Comparison of ENCODE assay signal across 1 cellular context in the genomic region with DNA sequence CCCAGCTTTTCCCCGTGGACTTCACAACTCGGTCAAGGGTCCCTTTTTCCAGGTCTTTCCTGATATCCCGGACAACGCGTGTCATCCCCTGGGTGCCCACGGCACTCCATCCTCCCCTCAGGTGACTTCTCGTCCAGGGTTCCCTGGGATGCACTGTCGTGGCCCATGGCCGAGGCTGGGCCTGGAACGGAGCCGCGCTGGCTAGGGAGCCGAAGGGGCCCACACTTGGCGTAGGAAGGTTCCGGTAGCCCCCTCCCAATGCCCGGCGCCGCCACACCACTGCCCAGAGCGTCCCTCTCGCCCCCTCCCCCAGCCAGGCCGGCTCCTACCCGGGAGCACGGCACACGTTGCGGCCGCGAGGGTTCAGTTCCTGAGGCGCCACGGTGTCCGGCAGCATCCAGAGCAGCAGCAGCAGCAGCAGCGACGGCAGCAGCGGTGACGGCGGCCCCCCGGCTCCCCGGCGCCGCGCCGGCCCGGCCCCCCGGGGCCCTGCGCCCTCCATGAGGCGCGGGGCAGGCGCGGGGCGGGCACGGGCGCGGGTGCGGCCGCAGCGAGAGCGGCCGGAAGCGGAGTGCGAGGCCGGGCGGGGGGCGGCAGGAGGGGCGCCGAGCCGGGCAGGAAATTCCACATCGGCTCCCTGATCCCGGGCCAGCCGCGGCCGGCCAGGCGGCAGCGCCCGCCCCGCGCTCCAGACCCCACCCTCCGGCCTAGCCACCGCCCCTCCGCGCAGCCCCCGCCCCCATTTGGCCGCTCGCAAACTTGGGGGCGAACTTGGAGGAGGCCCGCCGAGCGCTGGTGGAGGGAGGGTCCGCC.
TF ChIP-seq lines count a peak whose summit lies in the region.

SCARF2 (minus strand) TSS at position 573 of the 813 bp plus-strand sequence; CDS start at position 502, 71 bp downstream.

TF ChIP-seq in HepG2, 621 proteins besides CTCF, POLR2A, EP300 and RAD21 (continued from another document and continues in another):
- TF ChIP-seq ZNF18 (CRISPR knock-in tag; IDR thresholded peaks at IDR 0.05; ENCODE audit: insufficient replicate concordance), result peak; percentile 31
- 0 out of 2 replicates have a peak, but pooled peaks have one; percentile 8 for TF ChIP-seq BRCA1 (CRISPR knock-in tag; IDR thresholded peaks at IDR 0.05)
- 0 out of 2 replicates have a peak, but pooled peaks have one; percentile 13 for TF ChIP-seq SALL1 (CRISPR knock-in tag; IDR thresholded peaks at IDR 0.05)
- TF ChIP-seq, protein P1, sequence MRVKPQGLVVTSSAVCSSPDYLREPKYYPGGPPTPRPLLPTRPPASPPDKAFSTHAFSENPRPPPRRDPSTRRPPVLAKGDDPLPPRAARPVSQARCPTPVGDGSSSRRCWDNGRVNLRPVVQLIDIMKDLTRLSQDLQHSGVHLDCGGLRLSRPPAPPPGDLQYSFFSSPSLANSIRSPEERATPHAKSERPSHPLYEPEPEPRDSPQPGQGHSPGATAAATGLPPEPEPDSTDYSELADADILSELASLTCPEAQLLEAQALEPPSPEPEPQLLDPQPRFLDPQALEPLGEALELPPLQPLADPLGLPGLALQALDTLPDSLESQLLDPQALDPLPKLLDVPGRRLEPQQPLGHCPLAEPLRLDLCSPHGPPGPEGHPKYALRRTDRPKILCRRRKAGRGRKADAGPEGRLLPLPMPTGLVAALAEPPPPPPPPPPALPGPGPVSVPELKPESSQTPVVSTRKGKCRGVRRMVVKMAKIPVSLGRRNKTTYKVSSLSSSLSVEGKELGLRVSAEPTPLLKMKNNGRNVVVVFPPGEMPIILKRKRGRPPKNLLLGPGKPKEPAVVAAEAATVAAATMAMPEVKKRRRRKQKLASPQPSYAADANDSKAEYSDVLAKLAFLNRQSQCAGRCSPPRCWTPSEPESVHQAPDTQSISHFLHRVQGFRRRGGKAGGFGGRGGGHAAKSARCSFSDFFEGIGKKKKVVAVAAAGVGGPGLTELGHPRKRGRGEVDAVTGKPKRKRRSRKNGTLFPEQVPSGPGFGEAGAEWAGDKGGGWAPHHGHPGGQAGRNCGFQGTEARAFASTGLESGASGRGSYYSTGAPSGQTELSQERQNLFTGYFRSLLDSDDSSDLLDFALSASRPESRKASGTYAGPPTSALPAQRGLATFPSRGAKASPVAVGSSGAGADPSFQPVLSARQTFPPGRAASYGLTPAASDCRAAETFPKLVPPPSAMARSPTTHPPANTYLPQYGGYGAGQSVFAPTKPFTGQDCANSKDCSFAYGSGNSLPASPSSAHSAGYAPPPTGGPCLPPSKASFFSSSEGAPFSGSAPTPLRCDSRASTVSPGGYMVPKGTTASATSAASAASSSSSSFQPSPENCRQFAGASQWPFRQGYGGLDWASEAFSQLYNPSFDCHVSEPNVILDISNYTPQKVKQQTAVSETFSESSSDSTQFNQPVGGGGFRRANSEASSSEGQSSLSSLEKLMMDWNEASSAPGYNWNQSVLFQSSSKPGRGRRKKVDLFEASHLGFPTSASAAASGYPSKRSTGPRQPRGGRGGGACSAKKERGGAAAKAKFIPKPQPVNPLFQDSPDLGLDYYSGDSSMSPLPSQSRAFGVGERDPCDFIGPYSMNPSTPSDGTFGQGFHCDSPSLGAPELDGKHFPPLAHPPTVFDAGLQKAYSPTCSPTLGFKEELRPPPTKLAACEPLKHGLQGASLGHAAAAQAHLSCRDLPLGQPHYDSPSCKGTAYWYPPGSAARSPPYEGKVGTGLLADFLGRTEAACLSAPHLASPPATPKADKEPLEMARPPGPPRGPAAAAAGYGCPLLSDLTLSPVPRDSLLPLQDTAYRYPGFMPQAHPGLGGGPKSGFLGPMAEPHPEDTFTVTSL (CRISPR knock-in tag; IDR thresholded peaks at IDR 0.05; ENCODE audit: borderline replicate concordance), result no peak
- TF ChIP-seq ZNF460 (CRISPR knock-in tag; IDR thresholded peaks at IDR 0.05; ENCODE audit: borderline replicate concordance), result no peak
- TF ChIP-seq ZZZ3 (CRISPR knock-in tag; IDR thresholded peaks at IDR 0.05; ENCODE audit: borderline replicate concordance), result no peak
- TF ChIP-seq HDAC2 (CRISPR knock-in tag; IDR thresholded peaks at IDR 0.05), result 0 out of 2 replicates have a peak, but pooled peaks have one; percentile 11
- TF ChIP-seq E2F2 (CRISPR knock-in tag; IDR thresholded peaks at IDR 0.05; ENCODE audit: borderline replicate concordance), result no peak
- TF ChIP-seq ZNF143 (CRISPR knock-in tag; IDR thresholded peaks at IDR 0.05), result no peak
- no peak for TF ChIP-seq ISX (CRISPR knock-in tag; conservative IDR thresholded peaks at IDR 0.05)
- TF ChIP-seq, protein P2, sequence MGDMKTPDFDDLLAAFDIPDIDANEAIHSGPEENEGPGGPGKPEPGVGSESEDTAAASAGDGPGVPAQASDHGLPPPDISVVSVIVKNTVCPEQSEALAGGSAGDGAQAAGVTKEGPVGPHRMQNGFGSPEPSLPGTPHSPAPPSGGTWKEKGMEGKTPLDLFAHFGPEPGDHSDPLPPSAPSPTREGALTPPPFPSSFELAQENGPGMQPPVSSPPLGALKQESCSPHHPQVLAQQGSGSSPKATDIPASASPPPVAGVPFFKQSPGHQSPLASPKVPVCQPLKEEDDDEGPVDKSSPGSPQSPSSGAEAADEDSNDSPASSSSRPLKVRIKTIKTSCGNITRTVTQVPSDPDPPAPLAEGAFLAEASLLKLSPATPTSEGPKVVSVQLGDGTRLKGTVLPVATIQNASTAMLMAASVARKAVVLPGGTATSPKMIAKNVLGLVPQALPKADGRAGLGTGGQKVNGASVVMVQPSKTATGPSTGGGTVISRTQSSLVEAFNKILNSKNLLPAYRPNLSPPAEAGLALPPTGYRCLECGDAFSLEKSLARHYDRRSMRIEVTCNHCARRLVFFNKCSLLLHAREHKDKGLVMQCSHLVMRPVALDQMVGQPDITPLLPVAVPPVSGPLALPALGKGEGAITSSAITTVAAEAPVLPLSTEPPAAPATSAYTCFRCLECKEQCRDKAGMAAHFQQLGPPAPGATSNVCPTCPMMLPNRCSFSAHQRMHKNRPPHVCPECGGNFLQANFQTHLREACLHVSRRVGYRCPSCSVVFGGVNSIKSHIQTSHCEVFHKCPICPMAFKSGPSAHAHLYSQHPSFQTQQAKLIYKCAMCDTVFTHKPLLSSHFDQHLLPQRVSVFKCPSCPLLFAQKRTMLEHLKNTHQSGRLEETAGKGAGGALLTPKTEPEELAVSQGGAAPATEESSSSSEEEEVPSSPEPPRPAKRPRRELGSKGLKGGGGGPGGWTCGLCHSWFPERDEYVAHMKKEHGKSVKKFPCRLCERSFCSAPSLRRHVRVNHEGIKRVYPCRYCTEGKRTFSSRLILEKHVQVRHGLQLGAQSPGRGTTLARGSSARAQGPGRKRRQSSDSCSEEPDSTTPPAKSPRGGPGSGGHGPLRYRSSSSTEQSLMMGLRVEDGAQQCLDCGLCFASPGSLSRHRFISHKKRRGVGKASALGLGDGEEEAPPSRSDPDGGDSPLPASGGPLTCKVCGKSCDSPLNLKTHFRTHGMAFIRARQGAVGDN (CRISPR knock-in tag; IDR thresholded peaks at IDR 0.05), result peak; percentile 71
- no peak for TF ChIP-seq RXRB (CRISPR knock-in tag; IDR thresholded peaks at IDR 0.05; ENCODE audit: borderline replicate concordance)
- TF ChIP-seq POGK (CRISPR knock-in tag; conservative IDR thresholded peaks at IDR 0.05), result 0 out of 2 replicates have a peak, but pooled peaks have one; percentile 27
- 0 out of 2 replicates have a peak, but pooled peaks have one; percentile 46 for TF ChIP-seq ZNF768 (CRISPR knock-in tag; IDR thresholded peaks at IDR 0.05)
- no peak for TF ChIP-seq FOXA3 (CRISPR knock-in tag; IDR thresholded peaks at IDR 0.05)
- TF ChIP-seq, protein P3, sequence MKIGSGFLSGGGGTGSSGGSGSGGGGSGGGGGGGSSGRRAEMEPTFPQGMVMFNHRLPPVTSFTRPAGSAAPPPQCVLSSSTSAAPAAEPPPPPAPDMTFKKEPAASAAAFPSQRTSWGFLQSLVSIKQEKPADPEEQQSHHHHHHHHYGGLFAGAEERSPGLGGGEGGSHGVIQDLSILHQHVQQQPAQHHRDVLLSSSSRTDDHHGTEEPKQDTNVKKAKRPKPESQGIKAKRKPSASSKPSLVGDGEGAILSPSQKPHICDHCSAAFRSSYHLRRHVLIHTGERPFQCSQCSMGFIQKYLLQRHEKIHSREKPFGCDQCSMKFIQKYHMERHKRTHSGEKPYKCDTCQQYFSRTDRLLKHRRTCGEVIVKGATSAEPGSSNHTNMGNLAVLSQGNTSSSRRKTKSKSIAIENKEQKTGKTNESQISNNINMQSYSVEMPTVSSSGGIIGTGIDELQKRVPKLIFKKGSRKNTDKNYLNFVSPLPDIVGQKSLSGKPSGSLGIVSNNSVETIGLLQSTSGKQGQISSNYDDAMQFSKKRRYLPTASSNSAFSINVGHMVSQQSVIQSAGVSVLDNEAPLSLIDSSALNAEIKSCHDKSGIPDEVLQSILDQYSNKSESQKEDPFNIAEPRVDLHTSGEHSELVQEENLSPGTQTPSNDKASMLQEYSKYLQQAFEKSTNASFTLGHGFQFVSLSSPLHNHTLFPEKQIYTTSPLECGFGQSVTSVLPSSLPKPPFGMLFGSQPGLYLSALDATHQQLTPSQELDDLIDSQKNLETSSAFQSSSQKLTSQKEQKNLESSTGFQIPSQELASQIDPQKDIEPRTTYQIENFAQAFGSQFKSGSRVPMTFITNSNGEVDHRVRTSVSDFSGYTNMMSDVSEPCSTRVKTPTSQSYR (CRISPR knock-in tag; IDR thresholded peaks at IDR 0.05; ENCODE audit: borderline replicate concordance), result peak; percentile 54; the same call in 1 of the 2 replicates
- TF ChIP-seq ZNF792 (CRISPR knock-in tag; IDR thresholded peaks at IDR 0.05), result no peak
- peak; percentile 33; the same call in 1 of the 2 replicates for TF ChIP-seq ZNF572 (CRISPR knock-in tag; IDR thresholded peaks at IDR 0.05)
- TF ChIP-seq SP140L (CRISPR knock-in tag; IDR thresholded peaks at IDR 0.05; ENCODE audit: borderline replicate concordance), result no peak
- TF ChIP-seq ZNF253 (CRISPR knock-in tag; IDR thresholded peaks at IDR 0.05; ENCODE audit: borderline replicate concordance), result 0 out of 2 replicates have a peak, but pooled peaks have one; percentile 30
- TF ChIP-seq ZFX (CRISPR knock-in tag; IDR thresholded peaks at IDR 0.05; ENCODE audit: low read depth), result peak; percentile 68
- TF ChIP-seq, protein P4, sequence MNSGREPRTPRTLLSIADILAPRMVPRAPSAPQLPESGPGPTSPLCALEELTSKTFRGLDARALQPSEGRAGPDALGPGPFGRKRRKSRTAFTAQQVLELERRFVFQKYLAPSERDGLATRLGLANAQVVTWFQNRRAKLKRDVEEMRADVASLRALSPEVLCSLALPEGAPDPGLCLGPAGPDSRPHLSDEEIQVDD (CRISPR knock-in tag; IDR thresholded peaks at IDR 0.05; ENCODE audit: borderline replicate concordance), result peak; percentile 60; the same call in 1 of the 2 replicates
- TF ChIP-seq PHF8 (CRISPR knock-in tag; IDR thresholded peaks at IDR 0.05), result peak; percentile 30; the same call in 1 of the 2 replicates
- TF ChIP-seq, protein P5, sequence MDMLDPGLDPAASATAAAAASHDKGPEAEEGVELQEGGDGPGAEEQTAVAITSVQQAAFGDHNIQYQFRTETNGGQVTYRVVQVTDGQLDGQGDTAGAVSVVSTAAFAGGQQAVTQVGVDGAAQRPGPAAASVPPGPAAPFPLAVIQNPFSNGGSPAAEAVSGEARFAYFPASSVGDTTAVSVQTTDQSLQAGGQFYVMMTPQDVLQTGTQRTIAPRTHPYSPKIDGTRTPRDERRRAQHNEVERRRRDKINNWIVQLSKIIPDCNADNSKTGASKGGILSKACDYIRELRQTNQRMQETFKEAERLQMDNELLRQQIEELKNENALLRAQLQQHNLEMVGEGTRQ (IDR thresholded peaks at IDR 0.05; ENCODE audit: low read depth, low read length), result no peak
- TF ChIP-seq, protein P5 (CRISPR knock-in tag; IDR thresholded peaks at IDR 0.05; ENCODE audit: borderline replicate concordance), result 0 out of 2 replicates have a peak, but pooled peaks have one; percentile 18
- no peak for TF ChIP-seq JUND (CRISPR knock-in tag; IDR thresholded peaks at IDR 0.05)
- TF ChIP-seq ZSCAN31 (CRISPR knock-in tag; IDR thresholded peaks at IDR 0.05; ENCODE audit: low read depth), result 0 out of 2 replicates have a peak, but pooled peaks have one; percentile 29
- TF ChIP-seq SRSF9 (IDR thresholded peaks at IDR 0.05; ENCODE audit: borderline replicate concordance, insufficient read depth, low read depth, low read length, poor library complexity, severe bottlenecking), result no peak
- TF ChIP-seq MAZ (IDR thresholded peaks at IDR 0.05; ENCODE audit: borderline replicate concordance, low read depth, low read length), result peak; percentile 50; the same call in 1 of the 2 replicates
- TF ChIP-seq MAZ (CRISPR knock-in tag; IDR thresholded peaks at IDR 0.05; ENCODE audit: low read depth), result peak; percentile 32; the same call in 1 of the 2 replicates
